ENCODE assay signal across 2 cellular contexts in genomic region chr10:27506280-27506679, GRCh38.
TF ChIP-seq lines count a peak whose summit lies in the region.

No MANE protein-coding gene starts in this region.

TF ChIP-seq in IMR-90, 13 proteins besides CTCF, POLR2A, EP300 and RAD21:
- TF ChIP-seq BHLHE40 (IDR thresholded peaks at IDR 0.05; ENCODE audit: low read depth, low read length) (no peak), NFE2L2 (IDR thresholded peaks at IDR 0.05; ENCODE audit: low read depth, low read length) (no peak), USF2 (IDR thresholded peaks at IDR 0.05; ENCODE audit: low read depth, low read length) (no peak), MAZ (IDR thresholded peaks at IDR 0.05; ENCODE audit: borderline replicate concordance, low read depth, low read length) (no peak)

TF ChIP-seq in GM12878, 131 proteins besides CTCF, POLR2A, EP300 and RAD21:
- TF ChIP-seq SMAD1 (IDR thresholded peaks at IDR 0.05; ENCODE audit: low read depth, partially characterized antibody) (no peak), IRF4 (IDR thresholded peaks at IDR 0.05; ENCODE audit: low read depth, low read length) (no peak)
